In genomic region chr15:101478701-101479341, GRCh38 we compare ENCODE assay signal across 14 cellular contexts.
"Had no signal": no experiment of that assay in that cellular context is flagged by ENCODE, and none has a peak within 500 bp of the region (broad histone marks: within the 10 kb centered on the region; RNA-seq: fewer than 3 reads in every experiment).

No MANE protein-coding gene starts in this region.

- H3K4me3 ChIP-seq: adrenal gland, cardiac muscle cell, colonic mucosa, psoas muscle had no signal

- ATAC-seq: naive thymus-derived CD8-positive, alpha-beta T cell; psoas muscle; sciatic nerve; stimulated activated naive CD8-positive, alpha-beta T cell treated with anti-CD3 and anti-CD28 coated beads, Interleukin-15, amount 100 ng/mL, for 72 hours had no signal

- H3K27me3 ChIP-seq: adrenal gland, cardiac muscle cell, colonic mucosa had no signal

- H3K36me3 ChIP-seq: adrenal gland, cardiac muscle cell, colonic mucosa, WERI-Rb-1 had no signal

- H3K4me1 ChIP-seq: adrenal gland had no signal

- H3K27ac ChIP-seq: adrenal gland, colonic mucosa, psoas muscle, WERI-Rb-1 had no signal

- H3K36me3 Mint-ChIP-seq: activated naive CD4-positive, alpha-beta T cell treated with anti-CD3 and anti-CD28 coated beads, Interleukin-2, amount 50 U/mL, for 24 hours; immature natural killer cell; naive thymus-derived CD8-positive, alpha-beta T cell had no signal

- H3K9me3 Mint-ChIP-seq: activated naive CD4-positive, alpha-beta T cell treated with anti-CD3 and anti-CD28 coated beads, Interleukin-2, amount 50 U/mL, for 24 hours; immature natural killer cell; naive thymus-derived CD8-positive, alpha-beta T cell; stimulated activated naive CD8-positive, alpha-beta T cell treated with anti-CD3 and anti-CD28 coated beads, Interleukin-15, amount 100 ng/mL, for 72 hours; T-helper 1 cell treated with Interleukin-12 subunit alpha and Interleukin-12 subunit beta and Interleukin-4 antibody, amounts not matched to agents 30 μg/mL and 1 μg/mL, for 36 hours had no signal

- H3K9me3 ChIP-seq: adrenal gland, colonic mucosa, psoas muscle had no signal

- DNase-seq: activated CD4-positive, alpha-beta T cell treated with anti-CD3 and anti-CD28 coated beads, Interleukin-2, amount 50 U/mL, for 48 hours; adrenal gland; colonic mucosa; effector CD8-positive, alpha-beta T cell; immature natural killer cell; left colon; naive thymus-derived CD8-positive, alpha-beta T cell; psoas muscle; stimulated activated naive CD8-positive, alpha-beta T cell treated with anti-CD3 and anti-CD28 coated beads, Interleukin-15, amount 100 ng/mL, for 72 hours; WERI-Rb-1 had no signal

- H3K27ac Mint-ChIP-seq: activated naive CD4-positive, alpha-beta T cell treated with anti-CD3 and anti-CD28 coated beads, Interleukin-2, amount 50 U/mL, for 24 hours; immature natural killer cell; naive thymus-derived CD8-positive, alpha-beta T cell; T-helper 1 cell treated with Interleukin-12 subunit alpha and Interleukin-12 subunit beta and Interleukin-4 antibody, amounts not matched to agents 30 μg/mL and 1 μg/mL, for 36 hours had no signal

- H3K4me3 Mint-ChIP-seq: activated naive CD4-positive, alpha-beta T cell treated with anti-CD3 and anti-CD28 coated beads, Interleukin-2, amount 50 U/mL, for 24 hours; immature natural killer cell; naive thymus-derived CD8-positive, alpha-beta T cell; stimulated activated naive CD8-positive, alpha-beta T cell treated with anti-CD3 and anti-CD28 coated beads, Interleukin-15, amount 100 ng/mL, for 72 hours; T-helper 1 cell treated with Interleukin-12 subunit alpha and Interleukin-12 subunit beta and Interleukin-4 antibody, amounts not matched to agents 30 μg/mL and 1 μg/mL, for 36 hours had no signal

- H3K4me1 Mint-ChIP-seq: activated naive CD4-positive, alpha-beta T cell treated with anti-CD3 and anti-CD28 coated beads, Interleukin-2, amount 50 U/mL, for 24 hours; immature natural killer cell; naive thymus-derived CD8-positive, alpha-beta T cell had no signal
